15 cellular contexts compared by ENCODE assay signal in the genomic region with DNA sequence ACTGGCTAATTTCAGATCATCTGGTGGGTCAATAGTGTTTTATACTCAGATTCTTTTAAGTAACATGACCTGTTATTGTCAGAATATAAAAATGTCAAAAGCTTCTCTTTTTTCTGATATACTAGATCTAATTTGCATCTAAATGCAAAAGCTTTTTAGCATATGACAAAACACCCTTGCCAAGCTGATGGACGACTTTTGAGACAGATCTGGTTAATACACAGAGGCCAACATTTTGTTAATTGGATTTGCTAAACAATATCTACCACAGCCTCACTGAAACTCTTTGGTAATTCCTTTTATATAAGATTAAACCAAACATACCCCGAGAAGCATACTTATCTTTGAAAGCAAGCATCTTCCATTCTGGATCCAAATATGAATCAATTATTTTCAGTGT. TPM values are rescaled to one million over a fixed set of nuclear protein-coding genes. Genes with fewer than 3 reads are reported as not detected.
DNase-seq lines count a peak whose midpoint lies in the region; ATAC-seq and TF ChIP-seq lines count a peak whose summit lies in the region.
"Had no signal": no experiment of that assay in that cellular context is flagged by ENCODE, and none has a peak within 500 bp of the region (broad histone marks: within the 10 kb centered on the region; RNA-seq: fewer than 3 reads in every experiment).

No MANE protein-coding gene starts in this region.

- H3K9me3 ChIP-seq in A673 (ENCODE audit: low read depth, low read length, poor library complexity, severe bottlenecking) (no peaks in the 10 kb centered on the region), Karpas-422 (ENCODE audit: low read length) (no peaks in the 10 kb centered on the region), SK-N-SH (no peaks in the 10 kb centered on the region), upper lobe of left lung (no peaks in the 10 kb centered on the region), colonic mucosa (no peaks in the 10 kb centered on the region)
- H3K9me3 ChIP-seq: BE2C had no signal

- TF ChIP-seq POLR2A in upper lobe of left lung (IDR thresholded peaks at IDR 0.05): no peak

- H3K27me3 Mint-ChIP-seq in endothelial cell (ENCODE audit: unreplicated experiment): peaks cover 1% of the 10 kb centered on the region

- peak; percentile 77 for DNase-seq in A673 (ENCODE audit: low spot score)
- peak; percentile 48 for DNase-seq in Karpas-422
- DNase-seq in NCI-H82 (lab: John Stamatoyannopoulos, UW): peak; percentile 84
- DNase-seq in SK-N-SH: peak; percentile 34
- no peak for DNase-seq in endothelial cell (ENCODE audit: low spot score)
- DNase-seq in upper lobe of left lung: no peak
- no peak for DNase-seq in colonic mucosa
- DNase-seq: BE2C; CD4-positive, alpha-beta memory T cell; DMS79; GOT3; H9 had no signal

- H3K9me3 Mint-ChIP-seq in endothelial cell (ENCODE audit: unreplicated experiment): no peaks in the 10 kb centered on the region
- H3K9me3 Mint-ChIP-seq: CD4-positive, alpha-beta memory T cell; H9 had no signal

- peaks cover 4% of the 10 kb centered on the region for H3K4me1 Mint-ChIP-seq in endothelial cell (ENCODE audit: unreplicated experiment)
- H3K4me1 Mint-ChIP-seq: CD4-positive, alpha-beta memory T cell had no signal

- H2AFZ ChIP-seq in Karpas-422 (ENCODE audit: low read length) (no peak overlapping the region), SK-N-SH (ENCODE audit: low read depth) (no peak overlapping the region)

- WGBS in SK-N-SH (ENCODE audit: low lambda C conversion rate): 50% methylated on average over 2 of the region's 2 CpGs
- 78 to 81% methylated on average over 2 of the region's 2 CpGs for WGBS in upper lobe of left lung, 2 donors

- intact Hi-C loops in A673 (cut with micrococcal nuclease; ENCODE audit: unreplicated experiment): no loop called here
- intact Hi-C loops in colonic mucosa (cut with DNase I): no loop called here

- no peak for TF ChIP-seq RAD21 in SK-N-SH (IDR thresholded peaks at IDR 0.05; ENCODE audit: low read length)

- H3K4me1 ChIP-seq in A673 (ENCODE audit: insufficient read depth, low read length, poor library complexity, severe bottlenecking): peaks cover 27% of the 10 kb centered on the region
- peaks cover 9% of the 10 kb centered on the region for H3K4me1 ChIP-seq in Karpas-422 (ENCODE audit: low read length)
- H3K4me1 ChIP-seq in SK-N-SH (ENCODE audit: control insufficient read depth in 1 of 2, insufficient read depth in 2 of 2, low read depth in 1 of 2, low read length in 1 of 2): peaks cover 0 to 3% of the 10 kb centered on the region in 2 experiments; a peak in 1 of 4 replicates
- no peaks in the 10 kb centered on the region for H3K4me1 ChIP-seq in upper lobe of left lung
- H3K4me1 ChIP-seq in colonic mucosa: no peaks in the 10 kb centered on the region
- H3K4me1 ChIP-seq: BE2C had no signal

- no peak overlapping the region for H3K4me3 ChIP-seq in A673 (ENCODE audit: low read depth, low read length, poor library complexity, severe bottlenecking)
- no peak overlapping the region for H3K4me3 ChIP-seq in Karpas-422 (ENCODE audit: low read length)
- H3K4me3 ChIP-seq in SK-N-SH (ENCODE audit: low read depth in 2 of 2, low read length in 1 of 2): no peak overlapping the region
- no peak overlapping the region for H3K4me3 ChIP-seq in upper lobe of left lung
- H3K4me3 ChIP-seq in colonic mucosa: no peak overlapping the region
- H3K4me3 ChIP-seq: GM12878 had no signal

- H4K20me1 ChIP-seq in Karpas-422 (ENCODE audit: insufficient read depth, low read depth, low read length) (no peaks in the 10 kb centered on the region), SK-N-SH (ENCODE audit: insufficient read depth) (no peaks in the 10 kb centered on the region)

- H3K4me2 ChIP-seq in Karpas-422 (ENCODE audit: low read depth, low read length, poor library complexity, severe bottlenecking) (no peak overlapping the region), SK-N-SH (no peak overlapping the region)

- TF ChIP-seq CTCF in A673 (conservative IDR thresholded peaks at IDR 0.05; ENCODE audit: low read depth, low read length) (no peak), SK-N-SH (IDR thresholded peaks at IDR 0.05) (no peak), endothelial cell (IDR thresholded peaks at IDR 0.05; ENCODE audit: unreplicated experiment) (no peak), upper lobe of left lung (IDR thresholded peaks at IDR 0.05) (no peak), colonic mucosa (IDR thresholded peaks at IDR 0.05) (no peak)

- H3K27me3 ChIP-seq in A673 (replicated peaks; ENCODE audit: insufficient read depth, low read depth, low read length, poor library complexity): no peaks in the 10 kb centered on the region
- H3K27me3 ChIP-seq in Karpas-422 (ENCODE audit: low read length): no peaks in the 10 kb centered on the region
- no peaks in the 10 kb centered on the region for H3K27me3 ChIP-seq in SK-N-SH (ENCODE audit: insufficient read depth)
- H3K27me3 ChIP-seq in upper lobe of left lung: no peaks in the 10 kb centered on the region
- H3K27me3 ChIP-seq in colonic mucosa: no peaks in the 10 kb centered on the region
- H3K27me3 ChIP-seq: BE2C had no signal

- no peak for ATAC-seq in upper lobe of left lung (ENCODE audit: low FRiP score in 2 of 2)
- ATAC-seq: GM12878, HepG2 had no signal

- H3F3A ChIP-seq in SK-N-SH (replicated peaks; ENCODE audit: insufficient read depth): no peaks in the 10 kb centered on the region

- H3K36me3 ChIP-seq in A673 (ENCODE audit: insufficient read depth, low read length, poor library complexity, severe bottlenecking) (no peaks in the 10 kb centered on the region), Karpas-422 (ENCODE audit: insufficient read depth, low read length) (no peaks in the 10 kb centered on the region), SK-N-SH (replicated peaks in 1 of 2; ENCODE audit: control insufficient read depth in 1 of 2, insufficient read depth in 2 of 2, low read length in 1 of 2) (no peaks in the 10 kb centered on the region), upper lobe of left lung (no peaks in the 10 kb centered on the region), colonic mucosa (no peaks in the 10 kb centered on the region)
- H3K36me3 ChIP-seq: BE2C had no signal

- H3K36me3 Mint-ChIP-seq in endothelial cell (ENCODE audit: low read depth, unreplicated experiment): peaks cover 2% of the 10 kb centered on the region
- H3K36me3 Mint-ChIP-seq: CD4-positive, alpha-beta memory T cell had no signal

- H3K9me2 ChIP-seq in Karpas-422 (replicated peaks; ENCODE audit: insufficient read depth, low read length): no peaks in the 10 kb centered on the region
- no peaks in the 10 kb centered on the region for H3K9me2 ChIP-seq in SK-N-SH

- no peak for TF ChIP-seq EP300 in SK-N-SH (IDR thresholded peaks at IDR 0.05; ENCODE audit: borderline replicate concordance in 1 of 2, low read depth in 1 of 2, low read length in 1 of 2)
- TF ChIP-seq EP300 in upper lobe of left lung (IDR thresholded peaks at IDR 0.05): no peak

- H3K79me2 ChIP-seq in Karpas-422 (ENCODE audit: low read length): no peaks in the 10 kb centered on the region
- H3K79me2 ChIP-seq in SK-N-SH (ENCODE audit: insufficient read depth): no peaks in the 10 kb centered on the region

- CTCF ChIA-PET in A673 (lab: Charles Lee): interaction anchor here (0.6 to 1.1 kb wide), 2 partner anchors 8 to 466 kb away, joined by 3 read pairs; no protein-coding TSS in a partner anchor
- CTCF ChIA-PET in SK-N-SH (lab: Yijun Ruan, JAX): interaction anchor here (0.7 to 5.6 kb wide), 8 partner anchors 9 to 993 kb away, joined by 3 to 30 read pairs (median 10); a partner anchor contains a TSS

- H3K9ac ChIP-seq in Karpas-422 (ENCODE audit: low read length) (no peak overlapping the region), SK-N-SH (no peak overlapping the region), colonic mucosa (ENCODE audit: low read depth in 2 of 2, low read length in 2 of 2) (no peak overlapping the region)

- POLR2A ChIA-PET in A673 (lab: Charles Lee; ENCODE audit: low non-redundant PET): no interaction called here
- POLR2A ChIA-PET in SK-N-SH (lab: Yijun Ruan, JAX): interaction anchor here (1.2 kb wide), 1 partner anchor 10 kb away, joined by 3 read pairs; no protein-coding TSS in a partner anchor

- BruUV-seq in A673 (replicated peaks; lab: Mats Ljungman, UMichigan): no TSS peak

- no peak overlapping the region for H3K4me3 Mint-ChIP-seq in endothelial cell (ENCODE audit: unreplicated experiment)
- H3K4me3 Mint-ChIP-seq: CD4-positive, alpha-beta memory T cell; H9 had no signal

- H3K27ac ChIP-seq in A673 (ENCODE audit: low read depth, low read length, poor library complexity, severe bottlenecking) (no peak overlapping the region), Karpas-422 (ENCODE audit: low read length) (no peak overlapping the region), SK-N-SH (ENCODE audit: low read depth in 2 of 2, low read length in 1 of 2) (peak overlapping the region in 1 of 2 experiments; percentile 16; a peak in 2 of 4 replicates), upper lobe of left lung (no peak overlapping the region), colonic mucosa (no peak overlapping the region)
- H3K27ac ChIP-seq: C4-2B had no signal

- H3K27ac Mint-ChIP-seq in endothelial cell (ENCODE audit: unreplicated experiment): no peak overlapping the region

TF ChIP-seq in SK-N-SH, 30 proteins besides CTCF, POLR2A, EP300 and RAD21:
- TF ChIP-seq GATA2 (CRISPR knock-in tag; IDR thresholded peaks at IDR 0.05) (peak; percentile 31; the same call in 1 of the 2 replicates), EZH2phosphoT487 (IDR thresholded peaks at IDR 0.05; ENCODE audit: borderline replicate concordance, low read depth) (no peak)

RNA-seq across cellular contexts. Expression of a gene that starts 10.3 kb away (rescaled TPM):
- total RNA-seq in A673 (2021) (99.7 and 105 TPM in 2 replicates), endothelial cell (ENCODE audit: unreplicated experiment) (40.4 TPM), upper lobe of left lung (10 to 100 TPM in 5 of 6 donors, 1 to 10 TPM in 1; 7.4 to 39.8 (median 26.6) TPM), colonic mucosa (10 to 100 TPM; 27.8 to 43.3 TPM)
- total RNA-seq in Karpas-422 (2014; rRNA removed; shearing (Covaris generic); ENCODE audit: low replicate concordance): 30.1 and 54.1 TPM in 2 replicates
- polyA plus RNA-seq in SK-N-SH (2012; rRNA removed): 27.0 and 36.2 TPM in 2 replicates
- 33.9 and 37.4 TPM in 2 replicates for polyA plus RNA-seq in SK-N-SH (2012; cell fraction: cytosol; rRNA removed)
- polyA plus RNA-seq in SK-N-SH (2012; cell fraction: nucleus; rRNA removed): 44.0 and 70.1 TPM in 2 replicates

Comparison
In these comparisons a context has a peak if more than half of its experiments do, and no peak if none do; other contexts are left out.
1. DNase-seq: peak in A673 (single experiment), Karpas-422 (single experiment), NCI-H82 (single experiment) and SK-N-SH (single experiment); none in endothelial cell (single experiment), upper lobe of left lung (0 of 2) and colonic mucosa (single experiment).